ENCODE assay signal across 8 cellular contexts in genomic region chr19:11125994-11126685, GRCh38. TPM values are rescaled to one million over a fixed set of nuclear protein-coding genes. Genes with fewer than 3 reads are reported as not detected.
A peak's percentile ranks its signal among the peaks of the same experiment; 100 is the strongest.
DNase-seq lines count a peak whose midpoint lies in the region; ATAC-seq and TF ChIP-seq lines count a peak whose summit lies in the region.

No MANE protein-coding gene starts in this region.

- no peak overlapping the region for H3K4me3 Mint-ChIP-seq in osteocyte (ENCODE audit: unreplicated experiment)

- no peaks in the 10 kb centered on the region for H3K4me1 ChIP-seq in SJCRH30
- H3K4me1 ChIP-seq in tibial nerve = peaks cover 0 to 16% (median 4%) of the 10 kb centered on the region in 4 donors

- TF ChIP-seq CTCF in osteocyte (IDR thresholded peaks at IDR 0.05) = peak; percentile 86
- peak; percentile 61 to 89 (median 79) for TF ChIP-seq CTCF in tibial nerve (IDR thresholded peaks at IDR 0.05)

- no peaks in the 10 kb centered on the region for H3K9me3 ChIP-seq in SJCRH30 (replicated peaks)
- H3K9me3 ChIP-seq in tibial nerve = no peaks in the 10 kb centered on the region

- peaks cover 37% of the 10 kb centered on the region for H3K36me3 Mint-ChIP-seq in osteocyte (ENCODE audit: unreplicated experiment)

- 58 to 59% methylated on average over 11 of the region's 11 CpGs for WGBS in tibial nerve, 2 donors

- no peak for TF ChIP-seq EP300 in tibial nerve (IDR thresholded peaks at IDR 0.05)

- H3K27ac ChIP-seq in SJCRH30 (no peak overlapping the region), tibial nerve (peak overlapping the region in 3 of 4 donors; percentile 6 to 63 (median 40))

- H3K27me3 ChIP-seq in SJCRH30 = no peaks in the 10 kb centered on the region
- no peaks in the 10 kb centered on the region for H3K27me3 ChIP-seq in tibial nerve

- H3K4me1 Mint-ChIP-seq in osteocyte (ENCODE audit: unreplicated experiment) = peaks cover 10% of the 10 kb centered on the region

- no peaks in the 10 kb centered on the region for H3K9me3 Mint-ChIP-seq in osteocyte (ENCODE audit: unreplicated experiment)

- H3K36me3 ChIP-seq in SJCRH30 (peaks cover 83% of the 10 kb centered on the region), tibial nerve (peaks cover 3 to 82% (median 29%) of the 10 kb centered on the region in 3 donors)

- H3K27me3 Mint-ChIP-seq in osteocyte (ENCODE audit: unreplicated experiment) = no peaks in the 10 kb centered on the region

- H3K27ac Mint-ChIP-seq in osteocyte (ENCODE audit: unreplicated experiment) = peak overlapping the region; percentile 44

- DNase-seq in COLO829 (ENCODE audit: low spot score) (peak; percentile 46), HT1080 (ENCODE audit: low read depth) (peak; percentile 68), SJCRH30 (peak; percentile 71 to 87), foreskin melanocyte (peak; percentile 52), osteocyte (ENCODE audit: extremely low spot score, unreplicated experiment) (peak; percentile 91), tibial nerve (ENCODE audit: low spot score in 2 of 2) (peak; percentile 82 to 89)
- DNase-seq in activated T-helper 9 cell treated with anti-CD3 and anti-CD28 coated beads, Interleukin-2, amount 50 U/mL, for 16 hours (ENCODE audit: low read depth) = peak; percentile 65

- no peak for TF ChIP-seq POLR2A in tibial nerve (IDR thresholded peaks at IDR 0.05)

- no peak for ATAC-seq in HG02852 (IDR thresholded peaks at IDR 0.05; ENCODE audit: unreplicated experiment)

- no peak overlapping the region for H3K4me3 ChIP-seq in SJCRH30
- no peak overlapping the region for H3K4me3 ChIP-seq in tibial nerve

RNA-seq across cellular contexts. Expression of gene SPC24, which starts 29.4 kb away (rescaled TPM):
- total RNA-seq in HT1080 (2014; rRNA removed; shearing (Covaris generic)) = 112 and 122 TPM in 2 replicates
- polyA plus RNA-seq in HT1080 (2015; cell fraction: cytosol; rRNA removed) = 43.7 and 48.0 TPM in 2 replicates
- 28.9 and 39.7 TPM in 2 replicates for polyA plus RNA-seq in HT1080 (2015; cell fraction: nucleus; rRNA removed)
- total RNA-seq in SJCRH30 (2014; rRNA removed; shearing (Covaris generic)) = 61.3 and 70.3 TPM in 2 replicates
- 11.9 and 13.5 TPM in 2 replicates for total RNA-seq in osteocyte
- 10 to 100 TPM in 1 of 4 donors, 1 to 10 TPM in 3; 2.6 to 20.4 (median 4.4) TPM for total RNA-seq in tibial nerve

RNA-seq across cellular contexts. Expression of gene LDLR, which starts 36.9 kb away (rescaled TPM):
- 53.6 and 67.8 TPM in 2 replicates for total RNA-seq in HT1080 (2014; rRNA removed; shearing (Covaris generic))
- 24.2 and 28.5 TPM in 2 replicates for polyA plus RNA-seq in HT1080 (2015; cell fraction: cytosol; rRNA removed)
- polyA plus RNA-seq in HT1080 (2015; cell fraction: nucleus; rRNA removed) = 89.9 and 96.1 TPM in 2 replicates
- total RNA-seq in SJCRH30 (2014; rRNA removed; shearing (Covaris generic)) = 51.6 and 57.0 TPM in 2 replicates
- 75.4 and 96.9 TPM in 2 replicates for total RNA-seq in osteocyte
- total RNA-seq in tibial nerve = 10 to 100 TPM; 22.6 to 45.6 (median 35.7) TPM
